9 cellular contexts compared by ENCODE assay signal in genomic region chr3:52456800-52457183, GRCh38. TPM values are rescaled to one million over a fixed set of nuclear protein-coding genes. Genes with fewer than 3 reads are reported as not detected.
DNase-seq lines count a peak whose midpoint lies in the region; ATAC-seq and TF ChIP-seq lines count a peak whose summit lies in the region.
"Had no signal": no experiment of that assay in that cellular context is flagged by ENCODE, and none has a peak within 500 bp of the region (broad histone marks: within the 10 kb centered on the region; RNA-seq: fewer than 3 reads in every experiment).

No MANE protein-coding gene starts in this region.

- peak overlapping the region; percentile 5 for H4K8ac ChIP-seq in trophoblast cell (ENCODE audit: low read depth, low read length)

- H3K9me3 ChIP-seq in DND-41 (ENCODE audit: insufficient read depth, low read length, severe bottlenecking) = no peaks in the 10 kb centered on the region
- no peaks in the 10 kb centered on the region for H3K9me3 ChIP-seq in Peyer's patch
- H3K9me3 ChIP-seq in trophoblast cell (ENCODE audit: insufficient read depth, low read depth, low read length) = no peaks in the 10 kb centered on the region

- no peak for TF ChIP-seq POLR2A in Peyer's patch (IDR thresholded peaks at IDR 0.05)

- no CpG with 5 or more reads among the region's 5 CpGs for WGBS in trophoblast cell (ENCODE audit: extremely low coverage, insufficient coverage, insufficient read length)

- H3K36me3 ChIP-seq in DND-41 (ENCODE audit: insufficient read depth, low read length) (peaks cover 42% of the 10 kb centered on the region), Peyer's patch (peaks cover 0 to 43% (median 0%) of the 10 kb centered on the region in 3 donors), trophoblast cell (ENCODE audit: control insufficient read depth in 1 of 2, insufficient read depth in 2 of 2, low read length in 2 of 2) (peaks cover 22 to 30% of the 10 kb centered on the region in 2 experiments)

- peaks cover 26% of the 10 kb centered on the region for H3K4me1 ChIP-seq in DND-41 (ENCODE audit: insufficient read depth, low read length)
- H3K4me1 ChIP-seq in Peyer's patch = peaks cover 7 to 9% (median 8%) of the 10 kb centered on the region in 4 donors
- peaks cover 27 to 28% of the 10 kb centered on the region in 2 experiments for H3K4me1 ChIP-seq in trophoblast cell (ENCODE audit: control insufficient read depth in 1 of 2, insufficient read depth in 2 of 2, low read length in 2 of 2)

- no peak overlapping the region for H2BK12ac ChIP-seq in trophoblast cell (ENCODE audit: low read length)

- no peak for ATAC-seq in DND-41 (ENCODE audit: insufficient read depth, low read depth)
- ATAC-seq in HG02798 (IDR thresholded peaks at IDR 0.05; ENCODE audit: poor library complexity, unreplicated experiment) = no peak
- ATAC-seq: activated CD4-positive, CD25-positive, alpha-beta regulatory T cell treated with anti-CD3 and anti-CD28 coated beads, Interleukin-2, amount 50 U/mL, for 24 hours had no signal

- H3K18ac ChIP-seq in trophoblast cell (ENCODE audit: low read length) = no peak overlapping the region

- H3K79me1 ChIP-seq in trophoblast cell (ENCODE audit: low read length) = peaks cover 9% of the 10 kb centered on the region

- DNase-seq in DND-41 = no peak
- DNase-seq in Peyer's patch = peak in 1 of 3 donors; percentile 39
- DNase-seq in epithelial cell of esophagus (ENCODE audit: low read depth) = no peak
- DNase-seq in trophoblast cell = no peak
- no peak for DNase-seq in amniotic stem cell (lab: John Stamatoyannopoulos, UW)
- DNase-seq in Kasumi-1 (lab: John Stamatoyannopoulos, UW) = no peak
- DNase-seq in head of caudate nucleus = no peak

- TF ChIP-seq CTCF in DND-41 (IDR thresholded peaks at IDR 0.05; ENCODE audit: borderline replicate concordance, extremely low read depth, low read length, poor library complexity, severe bottlenecking) = no peak
- no peak for TF ChIP-seq CTCF in Peyer's patch (IDR thresholded peaks at IDR 0.05)
- TF ChIP-seq CTCF in epithelial cell of esophagus (IDR thresholded peaks at IDR 0.05; ENCODE audit: insufficient read depth, low read depth, low read length, missing control alignments) = no peak

- no peak overlapping the region for H2BK120ac ChIP-seq in trophoblast cell (ENCODE audit: insufficient read depth, low read length, poor library complexity)

- intact Hi-C loops in head of caudate nucleus (cut with DNase I) = loop anchor here (5.0 kb wide), 1 partner anchor 81 kb away; the partner anchor contains the start of gene UQCC5

- peak overlapping the region; percentile 40 for H3K14ac ChIP-seq in trophoblast cell (ENCODE audit: low read length)

- H3K27ac ChIP-seq in DND-41 (ENCODE audit: low read length) (peak overlapping the region; percentile 89), Peyer's patch (peak overlapping the region in 3 of 4 donors; percentile 82 to 92 (median 86)), trophoblast cell (ENCODE audit: low read depth, low read length) (no peak overlapping the region)

- H4K20me1 ChIP-seq in DND-41 (ENCODE audit: insufficient read depth, low read length) = 0 out of 2 replicates have a peak, but pooled peaks cover 7% of the 10 kb centered on the region

- H4K12ac ChIP-seq in trophoblast cell (ENCODE audit: low read depth, low read length) = no peak overlapping the region

- peak overlapping the region; percentile 8 for H3K4ac ChIP-seq in trophoblast cell (ENCODE audit: low read depth, low read length)

- peak overlapping the region; percentile 90 for H4K91ac ChIP-seq in trophoblast cell (ENCODE audit: low read depth, low read length)

- H2AK5ac ChIP-seq in trophoblast cell (ENCODE audit: low read length) = no peak overlapping the region

- no peak overlapping the region for H2BK5ac ChIP-seq in trophoblast cell (ENCODE audit: low read depth, low read length, poor library complexity)

- H3K27me3 ChIP-seq in DND-41 (ENCODE audit: insufficient read depth, low read length, poor library complexity) (no peaks in the 10 kb centered on the region), Peyer's patch (no peaks in the 10 kb centered on the region), trophoblast cell (ENCODE audit: insufficient read depth, low read length) (no peaks in the 10 kb centered on the region)

- H3K4me3 ChIP-seq in DND-41 (ENCODE audit: low read depth in 1 of 2, low read length in 2 of 2) (peak overlapping the region; percentile 94 to 96; a peak in 3 of 4 replicates), Peyer's patch (peak overlapping the region in 3 of 4 donors; percentile 77 to 95 (median 86)), epithelial cell of esophagus (ENCODE audit: low read length) (peak overlapping the region; percentile 79), trophoblast cell (ENCODE audit: low read depth, low read length) (peak overlapping the region; percentile 93)

- peak overlapping the region; percentile 97 for H3K9ac ChIP-seq in DND-41 (ENCODE audit: low read depth, low read length)
- H3K9ac ChIP-seq in trophoblast cell (ENCODE audit: low read length) = no peak overlapping the region

- H3K23ac ChIP-seq in trophoblast cell (ENCODE audit: low read length) = no peak overlapping the region

- H2AFZ ChIP-seq in DND-41 (ENCODE audit: low read depth, low read length) (peak overlapping the region; percentile 97; the same call in 1 of the 2 replicates), trophoblast cell (ENCODE audit: insufficient read depth, low read length, poor library complexity) (no peak overlapping the region)

- H3K4me2 ChIP-seq in DND-41 (ENCODE audit: insufficient read depth, low read length) (peak overlapping the region; percentile 85), trophoblast cell (ENCODE audit: low read length) (peak overlapping the region; percentile 90)

- H3K79me2 ChIP-seq in DND-41 (ENCODE audit: insufficient read depth, low read length) = peaks cover 54% of the 10 kb centered on the region
- H3K79me2 ChIP-seq in trophoblast cell (ENCODE audit: control insufficient read depth, insufficient read depth, low read length, poor library complexity) = peaks cover 12% of the 10 kb centered on the region

RNA-seq across cellular contexts. Expression of gene NISCH, which starts 1.4 kb away (rescaled TPM):
- 100 to 1,000 TPM in 3 of 4 donors, 10 to 100 TPM in 1; 65.7 to 150 (median 128) TPM for total RNA-seq in Peyer's patch
- polyA plus RNA-seq in trophoblast cell (2013) = 52.2 and 53.5 TPM in 2 replicates

RNA-seq across cellular contexts. Expression of gene TNNC1, which starts 3.0 kb away (rescaled TPM):
- total RNA-seq in Peyer's patch = not detected
- 5.7 and 6.0 TPM in 2 replicates for polyA plus RNA-seq in trophoblast cell (2013)

RNA-seq across cellular contexts. Expression of gene SEMA3G, which starts 11.9 kb away (rescaled TPM):
- 10 to 100 TPM; 18.8 to 24.8 (median 22.0) TPM for total RNA-seq in Peyer's patch
- 1.1 TPM in 2 replicates for polyA plus RNA-seq in trophoblast cell (2013)

RNA-seq across cellular contexts. Expression of gene STAB1, which starts 38.3 kb away (rescaled TPM):
- total RNA-seq in Peyer's patch = 10 to 100 TPM; 27.0 to 98.2 (median 67.2) TPM
- 0.14 and 0.19 TPM in 2 replicates for polyA plus RNA-seq in trophoblast cell (2013)

RNA-seq across cellular contexts. Expression of gene PHF7, which starts 46.3 kb away (rescaled TPM):
- total RNA-seq in Peyer's patch = 10 to 100 TPM; 12.4 to 34.6 (median 17.4) TPM
- polyA plus RNA-seq in trophoblast cell (2013) = 3.9 and 4.5 TPM in 2 replicates
